In genomic region chr12:104304261-104305004, GRCh38 we compare ENCODE assay signal across 9 cellular contexts. TPM values are rescaled to one million over a fixed set of nuclear protein-coding genes. Genes with fewer than 3 reads are reported as not detected.
DNase-seq lines count a peak whose midpoint lies in the region; ATAC-seq and TF ChIP-seq lines count a peak whose summit lies in the region.
"Had no signal": no experiment of that assay in that cellular context is flagged by ENCODE, and none has a peak within 500 bp of the region (broad histone marks: within the 10 kb centered on the region; RNA-seq: fewer than 3 reads in every experiment).

No MANE protein-coding gene starts in this region.

- peaks cover 59% of the 10 kb centered on the region for H3K4me1 Mint-ChIP-seq in activated CD4-positive, alpha-beta T cell treated with anti-CD3 and anti-CD28 coated beads for 36 hours

- H3K27me3 ChIP-seq in liver (ENCODE audit: control insufficient read depth in 4 of 4, insufficient read depth in 4 of 4, low read length in 3 of 4): no peaks in the 10 kb centered on the region

- peaks cover 50% of the 10 kb centered on the region for H3K36me3 Mint-ChIP-seq in activated CD4-positive, alpha-beta T cell treated with anti-CD3 and anti-CD28 coated beads for 36 hours (ENCODE audit: low read depth)

- H3K36me3 ChIP-seq in liver (ENCODE audit: control insufficient read depth in 4 of 4, insufficient read depth in 3 of 4, low read depth in 1 of 4, low read length in 3 of 4): peaks cover 0 to 1% (median 0%) of the 10 kb centered on the region in 4 donors

- CTCF ChIA-PET in activated CD4-positive, alpha-beta T cell treated with anti-CD3 and anti-CD28 coated beads for 36 hours (lab: Charles Lee): interaction anchor here (0.8 to 3.9 kb wide), 7 partner anchors 9 to 685 kb away, joined by 3 to 30 read pairs (median 3); no protein-coding TSS in a partner anchor

- TF ChIP-seq RAD21 in liver (IDR thresholded peaks at IDR 0.05): no peak

- H3K9ac ChIP-seq in liver (ENCODE audit: low read depth in 1 of 2, low read length in 2 of 2): no peak overlapping the region

- no peaks in the 10 kb centered on the region for H3K9me3 Mint-ChIP-seq in activated CD4-positive, alpha-beta T cell treated with anti-CD3 and anti-CD28 coated beads for 36 hours (ENCODE audit: low read depth)

- H3K9me3 ChIP-seq in liver (ENCODE audit: control insufficient read depth in 4 of 4, low read length in 3 of 4): no peaks in the 10 kb centered on the region

- peak overlapping the region; percentile 46 to 70 for H3K27ac ChIP-seq in liver (ENCODE audit: low read depth in 1 of 2, low read length in 2 of 2)

- TF ChIP-seq CTCF in liver (IDR thresholded peaks at IDR 0.05; ENCODE audit: low read depth, low read length, missing input control): no peak

- H3K27ac Mint-ChIP-seq in activated CD4-positive, alpha-beta T cell treated with anti-CD3 and anti-CD28 coated beads for 36 hours: peak overlapping the region; percentile 96

- POLR2A ChIA-PET in activated CD4-positive, alpha-beta T cell treated with anti-CD3 and anti-CD28 coated beads for 36 hours (lab: Charles Lee): interaction anchor here (1.0 to 2.2 kb wide), 3 partner anchors 15 to 20 kb away, joined by 4 to 14 read pairs (median 12); no protein-coding TSS in a partner anchor

- peak overlapping the region in 2 of 3 donors; percentile 21 to 37 for H3K4me3 ChIP-seq in liver (ENCODE audit: low read depth in 1 of 3, low read length in 3 of 3)

- intact Hi-C loops in activated CD4-positive, alpha-beta T cell treated with anti-CD3 and anti-CD28 coated beads for 36 hours (cut with DNase I, micrococcal nuclease): loop anchor here (2.0 to 5.0 kb wide), 4 partner anchors 90 to 337 kb away; partner anchors contain the start of genes HCFC2 (in 1 of the 2), NFYB (in 1 of the 2), TDG (in 1 of the 2) and TXNRD1 (in 1 of the 2)

- no peak for DNase-seq in activated CD4-positive, alpha-beta T cell treated with anti-CD3 and anti-CD28 coated beads for 36 hours
- no peak for DNase-seq in activated CD4-positive, alpha-beta T cell treated with anti-CD3 and anti-CD28 coated beads, Interleukin-2, amount 50 U/mL, for 4 hours
- peak; percentile 32 for DNase-seq in amniotic epithelial cell (ENCODE audit: low read depth)
- DNase-seq in stromal cell of bone marrow (ENCODE audit: low read depth): peak; percentile 42
- DNase-seq in GM03348 (ENCODE audit: low spot score): no peak
- DNase-seq: AML-193 had no signal

- H3K27me3 Mint-ChIP-seq in activated CD4-positive, alpha-beta T cell treated with anti-CD3 and anti-CD28 coated beads for 36 hours: no peaks in the 10 kb centered on the region

- peak overlapping the region; percentile 81 for H3K4me3 Mint-ChIP-seq in activated CD4-positive, alpha-beta T cell treated with anti-CD3 and anti-CD28 coated beads for 36 hours

- ATAC-seq in activated CD4-positive, alpha-beta T cell treated with anti-CD3 and anti-CD28 coated beads for 36 hours: no peak
- no peak for ATAC-seq in HG03460 (IDR thresholded peaks at IDR 0.05; ENCODE audit: unreplicated experiment)
- no peak for ATAC-seq in GM19035 (IDR thresholded peaks at IDR 0.05; ENCODE audit: unreplicated experiment)

- H3K4me1 ChIP-seq in liver (ENCODE audit: control insufficient read depth in 4 of 4, insufficient read depth in 4 of 4, low read length in 3 of 4): peaks cover 10 to 17% (median 11%) of the 10 kb centered on the region in 4 donors

- 90% methylated on average over 10 of the region's 10 CpGs for WGBS in liver

TF ChIP-seq in liver, 16 proteins besides CTCF, POLR2A, EP300 and RAD21:
- TF ChIP-seq YY1 (IDR thresholded peaks at IDR 0.05): peak; percentile 7
- TF ChIP-seq JUND (IDR thresholded peaks at IDR 0.05): no peak

RNA-seq across cellular contexts. Expression of gene EID3, which starts 0.9 kb away (rescaled TPM):
- total RNA-seq in activated CD4-positive, alpha-beta T cell treated with anti-CD3 and anti-CD28 coated beads for 36 hours: 1 to 10 TPM; 3.9 to 4.6 TPM
- total RNA-seq in liver: 1 to 10 TPM; 1.9 to 6.4 TPM
- polyA plus RNA-seq in liver: under 1 TPM; 0.17 to 0.46 TPM

Comparison
In these comparisons a context has a peak if more than half of its experiments do, and no peak if none do; other contexts are left out.
1. DNase-seq: peak in amniotic epithelial cell (single experiment) and stromal cell of bone marrow (single experiment); none in activated CD4-positive, alpha-beta T cell treated with anti-CD3 and anti-CD28 coated beads for 36 hours (single experiment), activated CD4-positive, alpha-beta T cell treated with anti-CD3 and anti-CD28 coated beads, Interleukin-2, amount 50 U/mL, for 4 hours (0 of 2) and GM03348 (single experiment).